In the genomic region with DNA sequence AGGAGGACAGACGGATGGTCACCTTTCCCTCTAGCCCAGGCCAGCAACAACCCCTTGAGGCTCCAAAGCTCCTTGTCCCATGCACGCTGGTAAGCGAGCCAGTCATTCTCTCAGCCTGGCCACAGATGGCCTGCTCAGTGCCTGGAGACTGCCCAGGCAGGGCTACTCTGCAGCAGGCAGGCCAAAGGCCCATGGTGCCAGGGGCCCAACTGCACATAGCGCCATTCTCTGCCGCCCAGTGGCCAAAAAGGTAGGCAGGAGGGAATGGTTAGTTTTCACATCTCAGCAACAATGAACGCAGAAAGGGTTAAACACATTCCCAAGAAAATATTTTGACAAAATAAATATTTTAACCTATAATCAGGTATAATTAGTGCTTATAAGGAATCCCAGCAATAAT, we compare ENCODE assay signal across 1 cellular context.
TF ChIP-seq lines count a peak whose summit lies in the region.

No MANE protein-coding gene starts in this region.

TF ChIP-seq in SK-N-SH, 30 proteins besides CTCF, POLR2A, EP300 and RAD21 (continued from another document):
- TF ChIP-seq POLR2AphosphoS5 (IDR thresholded peaks at IDR 0.05; ENCODE audit: low read depth, low read length) (no peak), RCOR1 (IDR thresholded peaks at IDR 0.05; ENCODE audit: low read length) (no peak), MAX (IDR thresholded peaks at IDR 0.05; ENCODE audit: low read depth) (no peak), FOXM1 (IDR thresholded peaks at IDR 0.05; ENCODE audit: low read depth) (no peak), GABPA (IDR thresholded peaks at IDR 0.05; ENCODE audit: low read depth) (no peak), SMC3 (IDR thresholded peaks at IDR 0.05; ENCODE audit: low read depth, low read length) (no peak), RXRA (IDR thresholded peaks at IDR 0.05; ENCODE audit: borderline replicate concordance, low read depth) (no peak), FOXJ3 (CRISPR knock-in tag; IDR thresholded peaks at IDR 0.05) (no peak), TAF1 (IDR thresholded peaks at IDR 0.05; ENCODE audit: borderline replicate concordance, low read depth, low read length) (no peak), RFX5 (IDR thresholded peaks at IDR 0.05; ENCODE audit: low read length) (no peak)
- TF ChIP-seq, protein P1, sequence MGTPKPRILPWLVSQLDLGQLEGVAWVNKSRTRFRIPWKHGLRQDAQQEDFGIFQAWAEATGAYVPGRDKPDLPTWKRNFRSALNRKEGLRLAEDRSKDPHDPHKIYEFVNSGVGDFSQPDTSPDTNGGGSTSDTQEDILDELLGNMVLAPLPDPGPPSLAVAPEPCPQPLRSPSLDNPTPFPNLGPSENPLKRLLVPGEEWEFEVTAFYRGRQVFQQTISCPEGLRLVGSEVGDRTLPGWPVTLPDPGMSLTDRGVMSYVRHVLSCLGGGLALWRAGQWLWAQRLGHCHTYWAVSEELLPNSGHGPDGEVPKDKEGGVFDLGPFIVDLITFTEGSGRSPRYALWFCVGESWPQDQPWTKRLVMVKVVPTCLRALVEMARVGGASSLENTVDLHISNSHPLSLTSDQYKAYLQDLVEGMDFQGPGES (IDR thresholded peaks at IDR 0.05; ENCODE audit: low read depth, low read length) = no peak
TF ChIP-seq in SK-N-SH: peak in this region for 0.
